In the genomic region with DNA sequence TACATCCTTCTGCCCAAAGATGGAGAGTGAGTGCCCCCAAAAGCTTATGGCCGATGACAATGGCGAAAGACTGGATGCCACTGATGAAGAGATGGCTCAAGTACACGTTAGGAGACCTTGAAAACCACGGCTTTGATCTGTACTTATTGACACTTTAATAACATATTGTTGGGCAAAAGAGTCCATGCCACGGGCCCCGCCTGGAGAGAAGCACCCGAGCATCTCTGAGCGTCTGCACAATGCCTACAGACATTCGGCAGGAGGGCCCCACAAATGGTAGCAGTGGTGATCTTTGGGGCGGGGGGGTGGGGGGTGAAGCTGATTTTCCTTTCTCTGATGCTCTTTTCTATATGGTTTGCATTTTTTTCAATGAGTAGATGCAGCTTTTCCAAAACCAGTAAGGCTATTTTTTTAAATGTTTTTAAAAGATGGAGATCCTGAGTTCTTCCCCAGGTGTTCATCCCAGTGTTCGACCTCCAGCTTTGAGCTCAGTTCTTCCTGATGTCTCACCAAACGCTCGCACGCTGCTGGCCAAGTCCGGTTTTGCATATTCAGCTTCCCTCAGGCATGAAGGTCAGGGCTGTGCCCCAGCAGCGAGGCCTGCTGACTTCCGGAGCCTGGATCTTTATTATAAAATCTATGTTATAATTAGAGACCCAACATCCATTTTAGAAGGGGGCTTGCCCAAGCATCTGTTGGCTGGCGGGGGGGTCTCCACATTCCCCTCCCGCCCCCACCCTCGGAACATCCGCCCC, we compare ENCODE assay signal across 20 cellular contexts. TPM values are rescaled to one million over a fixed set of nuclear protein-coding genes. Genes with fewer than 3 reads are reported as not detected.
"Had no signal": no experiment of that assay in that cellular context is flagged by ENCODE, and none has a peak within 500 bp of the region (broad histone marks: within the 10 kb centered on the region; RNA-seq: fewer than 3 reads in every experiment).

No MANE protein-coding gene starts in this region.

- FAIRE-seq: endometrium, islet of Langerhans had no signal

- H3K4me3 Mint-ChIP-seq: stimulated activated naive B cell treated with anti-CD40 and anti-IgM and Interleukin-4, amounts not matched to agents 10 μg/mL and 1 μg/mL and 100 μg/mL, for 72 hours had no signal

- H3K4me1 ChIP-seq: psoas muscle had no signal

- ATAC-seq: activated CD4-positive, CD25-positive, alpha-beta regulatory T cell treated with anti-CD3 and anti-CD28 coated beads, Interleukin-2, amount 50 U/mL, for 24 hours; body of pancreas; psoas muscle; sciatic nerve; stimulated activated naive B cell treated with anti-CD40 and anti-IgM and Interleukin-4, amounts not matched to agents 10 μg/mL and 1 μg/mL and 100 μg/mL, for 72 hours had no signal

- H3K4me3 ChIP-seq: body of pancreas, esophagus muscularis mucosa, left ventricle myocardium inferior, psoas muscle, tibial nerve had no signal

- DNase-seq: activated CD4-positive, alpha-beta T cell treated with anti-CD3 and anti-CD28 coated beads, Interleukin-2, amount 50 U/mL, for 4 hours; activated naive CD4-positive, alpha-beta T cell treated with anti-CD3 and anti-CD28 coated beads, Interleukin-2, amount 50 U/mL, for 16 hours; activated T-cell treated with anti-CD3 and anti-CD28 coated beads, Interleukin-2, amount 50 U/mL, for 1 hour; body of pancreas; cerebellar nuclear complex; head of caudate nucleus; left ventricle myocardium inferior; mesenchymal stem cell; stimulated activated CD4-positive, alpha-beta T cell treated with anti-CD3 and anti-CD28 coated beads, Interleukin-2, amount 100 ng/mL, for 24 hours; stimulated activated naive B cell treated with anti-CD40 and anti-IgM and Interleukin-4, amounts not matched to agents 10 μg/mL and 1 μg/mL and 100 μg/mL, for 72 hours had no signal

- H3K9me3 ChIP-seq: body of pancreas, esophagus muscularis mucosa, left ventricle myocardium inferior, psoas muscle had no signal

- H3K36me3 Mint-ChIP-seq: stimulated activated naive B cell treated with anti-CD40 and anti-IgM and Interleukin-4, amounts not matched to agents 10 μg/mL and 1 μg/mL and 100 μg/mL, for 72 hours had no signal

- H3K36me3 ChIP-seq: esophagus muscularis mucosa, left ventricle myocardium inferior, tibial nerve had no signal

- H3K27ac ChIP-seq: body of pancreas, esophagus muscularis mucosa, left ventricle myocardium inferior, psoas muscle, tibial nerve had no signal

- H3K27me3 ChIP-seq: body of pancreas had no signal

RNA-seq across cellular contexts. Expression of gene BARHL1, which starts 34.3 kb away (rescaled TPM):
- total RNA-seq: body of pancreas; esophagus muscularis mucosa; fibroblast of villous mesenchyme; left ventricle myocardium inferior; psoas muscle; sciatic nerve; subcutaneous adipose tissue; T-helper 2 cell treated with Interferon-gamma antibody and Interleukin-4, amounts not matched to agents 100 ng/mL and 5 ng/mL, for 36 hours; tibial nerve had no signal
- polyA plus RNA-seq: psoas muscle had no signal
